Comparison of ENCODE assay signal across 8 cellular contexts in genomic region chr7:129948877-129949291, GRCh38. TPM values are rescaled to one million over a fixed set of nuclear protein-coding genes. Genes with fewer than 3 reads are reported as not detected.
DNase-seq lines count a peak whose midpoint lies in the region; ATAC-seq and TF ChIP-seq lines count a peak whose summit lies in the region.

No MANE protein-coding gene starts in this region.

- intact Hi-C loops in esophagus muscularis mucosa (cut with DNase I): loop anchor here (2.0 to 5.0 kb wide), 2 partner anchors 87 to 118 kb away; no protein-coding TSS in a partner anchor

- H3K9me3 ChIP-seq in OCI-LY1 (ENCODE audit: low read length) (no peaks in the 10 kb centered on the region), esophagus muscularis mucosa (no peaks in the 10 kb centered on the region), muscle layer of colon (ENCODE audit: low read length) (no peaks in the 10 kb centered on the region)

- H3K27ac ChIP-seq in HL-60 (replicated peaks) (peak overlapping the region; percentile 29), OCI-LY1 (ENCODE audit: low read depth, low read length, poor library complexity, severe bottlenecking) (peak overlapping the region; percentile 91), esophagus muscularis mucosa (replicated peaks in 1 of 4) (peak overlapping the region; percentile 97 to 99 (median 98)), muscle layer of colon (ENCODE audit: low read depth, low read length) (peak overlapping the region; percentile 83)

- no peaks in the 10 kb centered on the region for H4K20me1 ChIP-seq in OCI-LY1 (ENCODE audit: insufficient read depth, low read length)

- H3K9ac ChIP-seq in OCI-LY1 (ENCODE audit: low read length): peak overlapping the region; percentile 85
- no peak overlapping the region for H3K9ac ChIP-seq in muscle layer of colon (ENCODE audit: low read length)

- TF ChIP-seq CTCF in HL-60 (IDR thresholded peaks at IDR 0.05; ENCODE audit: insufficient read depth, low read length) (no peak), OCI-LY1 (IDR thresholded peaks at IDR 0.05; ENCODE audit: low read length) (no peak), esophagus muscularis mucosa (IDR thresholded peaks at IDR 0.05) (no peak)

- H3K27me3 ChIP-seq in HL-60 (ENCODE audit: insufficient read depth, poor library complexity, severe bottlenecking) (no peaks in the 10 kb centered on the region), OCI-LY1 (ENCODE audit: insufficient read depth, low read length) (no peaks in the 10 kb centered on the region), esophagus muscularis mucosa (no peaks in the 10 kb centered on the region), muscle layer of colon (ENCODE audit: control insufficient read depth in 1 of 2, insufficient read depth in 2 of 2, low read length in 2 of 2) (no peaks in the 10 kb centered on the region)

- no peaks in the 10 kb centered on the region for H3F3A ChIP-seq in OCI-LY1 (ENCODE audit: insufficient read depth, low read length)

- H3K4me3 ChIP-seq in HL-60 (replicated peaks; ENCODE audit: insufficient read depth, low read length) (no peak overlapping the region), OCI-LY1 (ENCODE audit: low read depth, low read length, poor library complexity, severe bottlenecking) (peak overlapping the region; percentile 76), esophagus muscularis mucosa (peak overlapping the region; percentile 90 to 100 (median 97)), muscle layer of colon (ENCODE audit: low read depth in 1 of 2, low read length in 2 of 2) (peak overlapping the region; percentile 73 to 94)

- H3K4me1 ChIP-seq in OCI-LY1 (ENCODE audit: insufficient read depth, low read length, severe bottlenecking): peaks cover 47% of the 10 kb centered on the region
- peaks cover 35 to 62% (median 47%) of the 10 kb centered on the region in 4 donors for H3K4me1 ChIP-seq in esophagus muscularis mucosa
- H3K4me1 ChIP-seq in muscle layer of colon (ENCODE audit: insufficient read depth, low read length): peaks cover 37% of the 10 kb centered on the region

- DNase-seq in CD1c-positive myeloid dendritic cell (ENCODE audit: extremely low spot score) (peak; percentile 84), HL-60 (ENCODE audit: low read depth in 1 of 2, low spot score in 1 of 2) (peak; percentile 35 to 81), esophagus muscularis mucosa (ENCODE audit: extremely low spot score) (peak; percentile 97)
- peak; percentile 78 for DNase-seq in activated T-cell treated with anti-CD3 and anti-CD28 coated beads, Interleukin-2, amount 50 U/mL, for 1 hour
- peak; percentile 64 to 66 for DNase-seq in stimulated activated CD8-positive, alpha-beta memory T cell treated with anti-CD3 and anti-CD28 coated beads, Interleukin-7, amount 100 ng/mL, for 1 hour (ENCODE audit: low read depth in 2 of 2)

- H3K4me2 ChIP-seq in OCI-LY1 (ENCODE audit: low read length): peak overlapping the region; percentile 85

- H3K36me3 ChIP-seq in OCI-LY1 (ENCODE audit: insufficient read depth, low read length) (peaks cover 48% of the 10 kb centered on the region), esophagus muscularis mucosa (no peaks in the 10 kb centered on the region), muscle layer of colon (ENCODE audit: insufficient read depth, low read length) (no peaks in the 10 kb centered on the region)

- no peak overlapping the region for H2AFZ ChIP-seq in OCI-LY1 (ENCODE audit: low read length)

- peak; percentile 40 for ATAC-seq in GM19397 (IDR thresholded peaks at IDR 0.05; ENCODE audit: unreplicated experiment)

- H3K79me2 ChIP-seq in OCI-LY1 (ENCODE audit: insufficient read depth, low read length): peaks cover 83% of the 10 kb centered on the region

- H3K9me2 ChIP-seq in OCI-LY1 (ENCODE audit: low read depth, low read length): no peaks in the 10 kb centered on the region

- under 1% methylated on average over 10 of the region's 10 CpGs for WGBS in esophagus muscularis mucosa

- no peak for TF ChIP-seq POLR2A in esophagus muscularis mucosa (IDR thresholded peaks at IDR 0.05; ENCODE audit: low read depth)

- no peak for TF ChIP-seq EP300 in esophagus muscularis mucosa (IDR thresholded peaks at IDR 0.05)

RNA-seq across cellular contexts. Expression of gene UBE2H, which starts 3.9 kb away (rescaled TPM):
- total RNA-seq in esophagus muscularis mucosa: 100 to 1,000 TPM in 1 of 4 donors, 10 to 100 TPM in 3; 68.3 to 123 (median 91.4) TPM

Comparison
In these comparisons a context has a peak if more than half of its experiments do, and no peak if none do; other contexts are left out.
1. H3K27ac ChIP-seq: peak in every context shown above with its lines; median percentile 98 in esophagus muscularis mucosa; 91 in OCI-LY1; 83 in muscle layer of colon; 29 in HL-60.